8 cellular contexts compared by ENCODE assay signal in the genomic region with DNA sequence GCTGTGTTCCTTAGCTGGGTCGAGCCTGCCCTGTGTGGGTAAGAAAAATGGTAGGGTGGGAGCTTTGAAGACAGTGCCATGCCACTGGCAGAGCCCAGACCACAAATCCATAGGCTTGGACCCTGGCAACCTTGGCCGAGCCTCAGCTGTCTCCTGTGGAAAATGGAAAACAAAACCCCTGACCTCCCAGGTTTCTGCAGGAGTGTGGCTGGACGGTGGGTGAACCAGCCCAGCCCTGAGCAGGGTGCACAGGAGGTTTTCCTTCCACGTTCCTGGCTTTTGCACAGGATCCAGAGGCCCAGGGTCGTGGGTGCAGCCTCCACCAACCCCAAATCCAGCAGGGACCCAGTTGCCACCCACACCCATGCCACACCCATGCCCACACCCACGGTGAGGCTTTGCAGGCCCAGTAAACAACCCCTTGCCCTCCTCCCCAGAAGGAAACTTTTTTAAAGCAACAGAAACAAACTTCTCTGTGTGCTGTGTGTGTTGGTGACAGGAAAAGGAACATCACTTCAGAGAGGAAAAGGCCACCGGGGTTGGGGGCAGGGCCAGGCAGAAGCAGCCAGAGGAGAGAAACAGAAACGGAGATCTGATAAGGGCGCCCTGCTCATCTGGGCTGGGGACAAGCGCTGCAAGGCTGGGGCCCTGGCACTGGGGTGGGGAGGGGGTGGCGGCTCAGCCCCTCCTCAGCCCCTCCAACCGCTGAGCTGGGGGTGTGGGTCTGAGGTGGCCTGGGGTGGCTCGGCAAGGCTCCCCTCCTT. TPM values are rescaled to one million over a fixed set of nuclear protein-coding genes. Genes with fewer than 3 reads are reported as not detected.
A peak's percentile ranks its signal among the peaks of the same experiment; 100 is the strongest.
DNase-seq lines count a peak whose midpoint lies in the region; ATAC-seq and TF ChIP-seq lines count a peak whose summit lies in the region.

No MANE protein-coding gene starts in this region.

- no peak for TF ChIP-seq POLR2A in spleen (IDR thresholded peaks at IDR 0.05)

- H3K4me3 ChIP-seq in spleen, result peak overlapping the region in 1 of 8 donors; percentile 46

- H3K4me1 ChIP-seq in spleen, result peaks cover 18 to 65% (median 46%) of the 10 kb centered on the region in 6 donors

- intact Hi-C loops in spleen (cut with DNase I; ENCODE audit: low total_unique reads), result no loop called here

- TF ChIP-seq CTCF in GM20000 (IDR thresholded peaks at IDR 0.05; ENCODE audit: extremely low read depth, missing control alignments) (no peak), spleen (IDR thresholded peaks at IDR 0.05 in 8 of 11, conservative IDR thresholded peaks at IDR 0.05 in 3 of 11) (no peak)

- DNase-seq in GM20000 (ENCODE audit: low spot score) (peak; percentile 53), T-helper 9 cell (peak; percentile 28), spleen (peak; percentile 87), DMS53 treated with DMSO at 0.1 percent for 48 hours (lab: John Stamatoyannopoulos, UW; ENCODE audit: unreplicated experiment) (no peak), ureter (ENCODE audit: low spot score) (no peak), putamen (ENCODE audit: low spot score) (no peak)
- DNase-seq in effector CD4-positive, alpha-beta T cell, result peak; percentile 17

- no peaks in the 10 kb centered on the region for H3K36me3 ChIP-seq in spleen

- 7 to 24% (median 20%) methylated on average over 11 to 13 of the region's 13 CpGs for WGBS in spleen, 5 donors

- H3K27ac ChIP-seq in spleen, result peak overlapping the region; percentile 48 to 88 (median 76)

- no peak for ATAC-seq in HG03039 (IDR thresholded peaks at IDR 0.05; ENCODE audit: unreplicated experiment)

- no peaks in the 10 kb centered on the region for H3K27me3 ChIP-seq in spleen (replicated peaks in 1 of 7)

- no peaks in the 10 kb centered on the region for H3K9me3 ChIP-seq in spleen

RNA-seq across cellular contexts. Expression of a gene that starts 20.7 kb away (rescaled TPM):
- total RNA-seq in spleen, result 100 to 1,000 TPM; 117 to 210 (median 129) TPM
- polyA plus RNA-seq in spleen, result 10 to 100 TPM; 10.7 to 29.7 (median 11.8) TPM
- total RNA-seq in ureter, result 107 TPM

Comparison
In these comparisons a context has a peak if more than half of its experiments do, and no peak if none do; other contexts are left out.
1. DNase-seq: peak in GM20000 (single experiment), T-helper 9 cell (single experiment), effector CD4-positive, alpha-beta T cell (single experiment) and spleen (single experiment); none in DMS53 treated with DMSO at 0.1 percent for 48 hours (single experiment), ureter (single experiment) and putamen (single experiment).